Comparison of ENCODE assay signal across 8 cellular contexts in the genomic region with DNA sequence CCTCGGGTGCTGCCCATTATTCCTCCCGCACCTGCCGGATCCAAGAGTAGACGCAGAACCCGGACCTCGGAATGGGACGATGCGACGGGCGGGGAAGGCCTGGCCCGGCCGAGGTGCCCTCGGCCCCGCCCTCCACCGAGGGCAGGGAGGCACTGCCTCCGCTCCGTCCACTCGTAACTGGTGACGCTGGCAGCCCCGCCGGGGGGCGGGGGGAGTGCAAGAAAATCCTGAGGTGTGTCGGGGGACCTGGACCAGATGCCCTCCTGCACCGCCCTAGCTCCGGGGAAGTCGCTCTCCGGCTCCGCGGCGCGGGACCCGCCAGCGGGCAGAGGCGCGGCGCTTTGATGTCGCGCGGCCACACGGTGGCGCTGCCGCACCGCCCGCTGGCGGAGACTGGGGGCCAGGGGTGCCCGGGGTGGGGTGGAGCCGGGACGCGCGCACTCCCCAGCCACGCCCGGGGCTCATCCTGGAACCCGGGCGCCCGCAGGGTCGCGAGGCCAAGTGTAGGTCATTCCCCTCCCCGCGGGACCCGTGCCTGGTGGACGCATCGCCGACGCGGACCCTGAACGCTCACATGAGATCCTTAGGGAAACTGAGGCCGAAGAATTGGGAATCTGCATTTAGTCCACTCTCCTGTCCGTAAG.
DNase-seq lines count a peak whose midpoint lies in the region; ATAC-seq and TF ChIP-seq lines count a peak whose summit lies in the region.

No MANE protein-coding gene starts in this region.

- no peak overlapping the region for H3K27ac Mint-ChIP-seq in activated T-helper 17 cell treated with anti-CD3 and anti-CD28 coated beads, Interleukin-2, amount 50 U/mL, for 72 hours
- no peak overlapping the region for H3K27ac Mint-ChIP-seq in nephron
- no peak overlapping the region for H3K27ac Mint-ChIP-seq in stimulated activated naive CD8-positive, alpha-beta T cell treated with anti-CD3 and anti-CD28 coated beads, Interleukin-15, amount 100 ng/mL, for 72 hours

- no peaks in the 10 kb centered on the region for H3K9me3 Mint-ChIP-seq in activated T-helper 17 cell treated with anti-CD3 and anti-CD28 coated beads, Interleukin-2, amount 50 U/mL, for 72 hours
- H3K9me3 Mint-ChIP-seq in nephron = peaks cover 3% of the 10 kb centered on the region
- no peaks in the 10 kb centered on the region for H3K9me3 Mint-ChIP-seq in stimulated activated naive CD8-positive, alpha-beta T cell treated with anti-CD3 and anti-CD28 coated beads, Interleukin-15, amount 100 ng/mL, for 72 hours

- DNase-seq in SIG-M5 treated with dmso at 0.1 percent for 504 hours (lab: John Stamatoyannopoulos, UW; ENCODE audit: unreplicated experiment) (peak; percentile 26), SIG-M5 (lab: John Stamatoyannopoulos, UW) (no peak), NCI-H82 (lab: John Stamatoyannopoulos, UW) (peak; percentile 54), fibroblast of villous mesenchyme (ENCODE audit: low read depth) (no peak)
- peak; percentile 65 to 73 for DNase-seq in stimulated activated naive CD8-positive, alpha-beta T cell treated with anti-CD3 and anti-CD28 coated beads, Interleukin-15, amount 100 ng/mL, for 72 hours

- H3K4me3 ChIP-seq in fibroblast of villous mesenchyme (ENCODE audit: low read depth, low read length) = peak overlapping the region; percentile 61

- ATAC-seq in HG02943 (IDR thresholded peaks at IDR 0.05; ENCODE audit: low read depth, unreplicated experiment) = peak; percentile 62
- peak; percentile 94 for ATAC-seq in activated T-helper 17 cell treated with anti-CD3 and anti-CD28 coated beads, Interleukin-2, amount 50 U/mL, for 72 hours (replicated peaks)
- peak; percentile 92 for ATAC-seq in stimulated activated naive CD8-positive, alpha-beta T cell treated with anti-CD3 and anti-CD28 coated beads, Interleukin-15, amount 100 ng/mL, for 72 hours

- H3K4me3 Mint-ChIP-seq in activated T-helper 17 cell treated with anti-CD3 and anti-CD28 coated beads, Interleukin-2, amount 50 U/mL, for 72 hours = peak overlapping the region; percentile 64
- peak overlapping the region; percentile 80 to 83 (median 80) for H3K4me3 Mint-ChIP-seq in nephron
- H3K4me3 Mint-ChIP-seq in stimulated activated naive CD8-positive, alpha-beta T cell treated with anti-CD3 and anti-CD28 coated beads, Interleukin-15, amount 100 ng/mL, for 72 hours = peak overlapping the region; percentile 61 to 77

- no peaks in the 10 kb centered on the region for H3K4me1 Mint-ChIP-seq in activated T-helper 17 cell treated with anti-CD3 and anti-CD28 coated beads, Interleukin-2, amount 50 U/mL, for 72 hours
- no peaks in the 10 kb centered on the region for H3K4me1 Mint-ChIP-seq in nephron
- peaks cover 5% of the 10 kb centered on the region for H3K4me1 Mint-ChIP-seq in stimulated activated naive CD8-positive, alpha-beta T cell treated with anti-CD3 and anti-CD28 coated beads, Interleukin-15, amount 100 ng/mL, for 72 hours

- peaks cover 49% of the 10 kb centered on the region for H3K27me3 Mint-ChIP-seq in activated T-helper 17 cell treated with anti-CD3 and anti-CD28 coated beads, Interleukin-2, amount 50 U/mL, for 72 hours
- H3K27me3 Mint-ChIP-seq in nephron (ENCODE audit: low read depth) = peaks cover 48% of the 10 kb centered on the region
- H3K27me3 Mint-ChIP-seq in stimulated activated naive CD8-positive, alpha-beta T cell treated with anti-CD3 and anti-CD28 coated beads, Interleukin-15, amount 100 ng/mL, for 72 hours = peaks cover 86% of the 10 kb centered on the region

- TF ChIP-seq CTCF in fibroblast of villous mesenchyme (IDR thresholded peaks at IDR 0.05; ENCODE audit: insufficient read depth, low read depth, low read length) = peak; percentile 71
- TF ChIP-seq CTCF in nephron (IDR thresholded peaks at IDR 0.05; ENCODE audit: unreplicated experiment in 3 of 3) = peak; percentile 87 to 95 (median 88)

- no peaks in the 10 kb centered on the region for H3K36me3 Mint-ChIP-seq in activated T-helper 17 cell treated with anti-CD3 and anti-CD28 coated beads, Interleukin-2, amount 50 U/mL, for 72 hours (ENCODE audit: low read depth)
- no peaks in the 10 kb centered on the region for H3K36me3 Mint-ChIP-seq in nephron (ENCODE audit: low read depth)

Comparison
In these comparisons a context has a peak if more than half of its experiments do, and no peak if none do; other contexts are left out.
1. DNase-seq: peak in SIG-M5 treated with dmso at 0.1 percent for 504 hours (single experiment), NCI-H82 (single experiment) and stimulated activated naive CD8-positive, alpha-beta T cell treated with anti-CD3 and anti-CD28 coated beads, Interleukin-15, amount 100 ng/mL, for 72 hours (2 of 2); none in SIG-M5 (single experiment) and fibroblast of villous mesenchyme (single experiment).
2. Peak in every context shown above with its lines, with median percentiles within 50 percentile points of each other: ATAC-seq and H3K4me3 Mint-ChIP-seq.